ENCODE assay signal across 8 cellular contexts in genomic region chr20:50308513-50309279, GRCh38.
DNase-seq lines count a peak whose midpoint lies in the region; ATAC-seq and TF ChIP-seq lines count a peak whose summit lies in the region.

No MANE protein-coding gene starts in this region.

- no peak overlapping the region for H2AFZ ChIP-seq in Karpas-422 (ENCODE audit: low read length)

- no peaks in the 10 kb centered on the region for H3K4me1 ChIP-seq in naive thymus-derived CD4-positive, alpha-beta T cell (ENCODE audit: control insufficient read depth in 2 of 2, insufficient read depth in 2 of 2, low read length in 2 of 2)
- H3K4me1 ChIP-seq in Karpas-422 (ENCODE audit: low read length) = no peaks in the 10 kb centered on the region

- in situ Hi-C loops in SK-MEL-5 (cut with HindIII; ENCODE audit: low pct_unique_long_range_greater_than_20kb, low sequenced_read_pairs) = no loop called here

- CTCF ChIA-PET in naive thymus-derived CD4-positive, alpha-beta T cell (lab: Charles Lee) = no interaction called here

- no peaks in the 10 kb centered on the region for H3K79me2 ChIP-seq in Karpas-422 (ENCODE audit: low read length)

- H3K27me3 Mint-ChIP-seq in naive thymus-derived CD4-positive, alpha-beta T cell = peaks cover 0 to 13% (median 6%) of the 10 kb centered on the region in 5 donors

- H3K27ac Mint-ChIP-seq in naive thymus-derived CD4-positive, alpha-beta T cell = no peak overlapping the region

- no peaks in the 10 kb centered on the region for H3K9me2 ChIP-seq in Karpas-422 (replicated peaks; ENCODE audit: insufficient read depth, low read length)

- DNase-seq in GOT3 (lab: John Stamatoyannopoulos, UW) (peak; percentile 90), SK-MEL-5 (ENCODE audit: low read depth, low spot score) (peak; percentile 89), fibroblast of mammary gland (ENCODE audit: low read depth) (peak; percentile 99), Karpas-422 (no peak)
- DNase-seq in naive thymus-derived CD4-positive, alpha-beta T cell = no peak

- POLR2A ChIA-PET in naive thymus-derived CD4-positive, alpha-beta T cell (lab: Charles Lee) = no interaction called here

- no peaks in the 10 kb centered on the region for H3K36me3 ChIP-seq in naive thymus-derived CD4-positive, alpha-beta T cell (ENCODE audit: control insufficient read depth in 2 of 3, insufficient read depth in 3 of 3, low read length in 3 of 3)
- no peaks in the 10 kb centered on the region for H3K36me3 ChIP-seq in Karpas-422 (ENCODE audit: insufficient read depth, low read length)

- H3K4me3 Mint-ChIP-seq in naive thymus-derived CD4-positive, alpha-beta T cell = no peak overlapping the region

- H4K20me1 ChIP-seq in Karpas-422 (ENCODE audit: insufficient read depth, low read depth, low read length) = no peaks in the 10 kb centered on the region

- no peaks in the 10 kb centered on the region for H3K36me3 Mint-ChIP-seq in naive thymus-derived CD4-positive, alpha-beta T cell

- H3K4me2 ChIP-seq in Karpas-422 (ENCODE audit: low read depth, low read length, poor library complexity, severe bottlenecking) = no peak overlapping the region

- no peaks in the 10 kb centered on the region for H3K9me3 ChIP-seq in naive thymus-derived CD4-positive, alpha-beta T cell (ENCODE audit: control insufficient read depth in 2 of 3, low read length in 3 of 3)
- no peaks in the 10 kb centered on the region for H3K9me3 ChIP-seq in Karpas-422 (ENCODE audit: low read length)

- intact Hi-C loops in naive thymus-derived CD4-positive, alpha-beta T cell (cut with micrococcal nuclease) = no loop called here

- H3K4me1 Mint-ChIP-seq in naive thymus-derived CD4-positive, alpha-beta T cell = peaks cover 0 to 8% (median 0%) of the 10 kb centered on the region in 7 donors

- H3K27ac ChIP-seq in naive thymus-derived CD4-positive, alpha-beta T cell (ENCODE audit: low read depth, low read length) = no peak overlapping the region
- H3K27ac ChIP-seq in Karpas-422 (ENCODE audit: low read length) = no peak overlapping the region

- peaks cover 0 to 1% (median 0%) of the 10 kb centered on the region in 11 donors for H3K9me3 Mint-ChIP-seq in naive thymus-derived CD4-positive, alpha-beta T cell

- no peaks in the 10 kb centered on the region for H3K27me3 ChIP-seq in naive thymus-derived CD4-positive, alpha-beta T cell (ENCODE audit: control insufficient read depth in 2 of 2, insufficient read depth in 2 of 2, low read length in 2 of 2)
- H3K27me3 ChIP-seq in Karpas-422 (ENCODE audit: low read length) = no peaks in the 10 kb centered on the region

- peak; percentile 90 for ATAC-seq in naive thymus-derived CD4-positive, alpha-beta T cell
- ATAC-seq in HG03139 (IDR thresholded peaks at IDR 0.05; ENCODE audit: unreplicated experiment) (no peak), HG02798 (IDR thresholded peaks at IDR 0.05; ENCODE audit: poor library complexity, unreplicated experiment) (no peak), HG03025 (IDR thresholded peaks at IDR 0.05; ENCODE audit: low FRiP score, unreplicated experiment) (no peak)

- H3K9ac ChIP-seq in Karpas-422 (ENCODE audit: low read length) = no peak overlapping the region

- TF ChIP-seq CTCF in fibroblast of mammary gland (conservative IDR thresholded peaks at IDR 0.05; ENCODE audit: control insufficient read depth, insufficient read depth, low read depth, low read length) = no peak

- no peak overlapping the region for H3K4me3 ChIP-seq in fibroblast of mammary gland (ENCODE audit: control insufficient read depth, low read depth, low read length)
- no peak overlapping the region for H3K4me3 ChIP-seq in naive thymus-derived CD4-positive, alpha-beta T cell (ENCODE audit: low read length)
- H3K4me3 ChIP-seq in Karpas-422 (ENCODE audit: low read length) = no peak overlapping the region

Comparison
In these comparisons a context has a peak if more than half of its experiments do, and no peak if none do; other contexts are left out.
1. DNase-seq: peak in GOT3 (single experiment), SK-MEL-5 (single experiment) and fibroblast of mammary gland (single experiment); none in naive thymus-derived CD4-positive, alpha-beta T cell (0 of 9) and Karpas-422 (single experiment).